In the genomic region with DNA sequence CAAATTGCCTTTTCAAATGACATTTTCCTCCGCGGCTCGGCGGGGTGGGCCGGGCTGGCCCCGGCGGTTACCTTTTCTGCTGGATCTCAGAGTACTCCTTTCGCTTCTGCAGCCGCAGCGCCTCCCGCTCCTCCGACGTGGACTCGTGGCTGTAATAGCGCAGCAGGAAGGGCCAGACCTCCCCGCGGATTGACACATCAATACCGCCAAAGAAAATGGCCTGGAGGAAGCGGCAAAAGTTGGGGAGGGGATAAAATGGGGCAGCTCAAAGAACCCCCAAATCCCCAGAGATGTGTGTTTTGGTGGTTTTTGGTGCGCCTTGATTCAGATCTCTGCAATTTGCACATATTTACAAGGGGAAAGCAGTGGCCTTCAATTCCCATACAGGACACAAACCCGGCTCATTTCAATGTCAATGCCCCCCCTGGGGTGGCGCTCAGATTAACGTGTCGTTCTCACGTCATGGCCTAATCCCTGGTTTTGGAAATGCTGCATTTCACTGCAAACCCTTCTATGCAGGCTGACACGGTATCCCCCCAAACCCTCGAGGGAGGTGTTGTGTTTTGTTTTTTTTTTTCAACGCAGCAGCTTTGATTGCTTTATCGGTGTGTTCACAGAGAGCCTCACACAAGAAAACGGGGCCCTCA, we compare ENCODE assay signal across 1 cellular context.
TF ChIP-seq lines count a peak whose summit lies in the region.

No MANE protein-coding gene starts in this region.

TF ChIP-seq in IMR-90, 13 proteins besides CTCF, POLR2A, EP300 and RAD21 (continued from another document):
- TF ChIP-seq, protein P1, sequence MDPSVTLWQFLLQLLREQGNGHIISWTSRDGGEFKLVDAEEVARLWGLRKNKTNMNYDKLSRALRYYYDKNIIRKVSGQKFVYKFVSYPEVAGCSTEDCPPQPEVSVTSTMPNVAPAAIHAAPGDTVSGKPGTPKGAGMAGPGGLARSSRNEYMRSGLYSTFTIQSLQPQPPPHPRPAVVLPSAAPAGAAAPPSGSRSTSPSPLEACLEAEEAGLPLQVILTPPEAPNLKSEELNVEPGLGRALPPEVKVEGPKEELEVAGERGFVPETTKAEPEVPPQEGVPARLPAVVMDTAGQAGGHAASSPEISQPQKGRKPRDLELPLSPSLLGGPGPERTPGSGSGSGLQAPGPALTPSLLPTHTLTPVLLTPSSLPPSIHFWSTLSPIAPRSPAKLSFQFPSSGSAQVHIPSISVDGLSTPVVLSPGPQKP (IDR thresholded peaks at IDR 0.05; ENCODE audit: borderline replicate concordance, low read depth, low read length): no peak
- TF ChIP-seq SMC3 (IDR thresholded peaks at IDR 0.05; ENCODE audit: low read depth, low read length) (no peak), CEBPB (IDR thresholded peaks at IDR 0.05; ENCODE audit: low read depth, low read length) (no peak), RFX5 (IDR thresholded peaks at IDR 0.05; ENCODE audit: low read depth, low read length) (no peak), BHLHE40 (IDR thresholded peaks at IDR 0.05; ENCODE audit: low read depth, low read length) (no peak), MAZ (IDR thresholded peaks at IDR 0.05; ENCODE audit: borderline replicate concordance, low read depth, low read length) (no peak)
- TF ChIP-seq, protein P2, sequence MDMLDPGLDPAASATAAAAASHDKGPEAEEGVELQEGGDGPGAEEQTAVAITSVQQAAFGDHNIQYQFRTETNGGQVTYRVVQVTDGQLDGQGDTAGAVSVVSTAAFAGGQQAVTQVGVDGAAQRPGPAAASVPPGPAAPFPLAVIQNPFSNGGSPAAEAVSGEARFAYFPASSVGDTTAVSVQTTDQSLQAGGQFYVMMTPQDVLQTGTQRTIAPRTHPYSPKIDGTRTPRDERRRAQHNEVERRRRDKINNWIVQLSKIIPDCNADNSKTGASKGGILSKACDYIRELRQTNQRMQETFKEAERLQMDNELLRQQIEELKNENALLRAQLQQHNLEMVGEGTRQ (IDR thresholded peaks at IDR 0.05; ENCODE audit: low read depth, low read length): no peak
